ENCODE assay signal across 24 cellular contexts in genomic region chr9:112041199-112041535, GRCh38.
DNase-seq lines count a peak whose midpoint lies in the region; FAIRE-seq and TF ChIP-seq lines count a peak whose summit lies in the region.
"Had no signal": no experiment of that assay in that cellular context is flagged by ENCODE, and none has a peak within 500 bp of the region (broad histone marks: within the 10 kb centered on the region; RNA-seq: fewer than 3 reads in every experiment).

No MANE protein-coding gene starts in this region.

- H3K4me1 Mint-ChIP-seq in astrocyte (ENCODE audit: low read depth, unreplicated experiment): peaks cover 62% of the 10 kb centered on the region

- H3K79me2 ChIP-seq in astrocyte (ENCODE audit: insufficient read depth, low read length) (no peaks in the 10 kb centered on the region), mesendoderm (ENCODE audit: control insufficient read depth, insufficient read depth, low read length) (no peaks in the 10 kb centered on the region)

- no CpG with 5 or more reads among the region's 4 CpGs for whole genome bisulfite sequencing in mesendoderm (ENCODE audit: extremely low coverage, insufficient coverage, low lambda C conversion rate)
- WGBS in spleen, 5 donors: 95 to 99% (median 96%) methylated on average over 4 of the region's 4 CpGs

- H3K27ac Mint-ChIP-seq in astrocyte (ENCODE audit: unreplicated experiment): peak overlapping the region; percentile 95
- H3K27ac Mint-ChIP-seq: activated naive CD4-positive, alpha-beta T cell treated with anti-CD3 and anti-CD28 coated beads, Interleukin-2, amount 50 U/mL, for 72 hours; T-helper 1 cell treated with Interleukin-12 subunit alpha and Interleukin-12 subunit beta and Interleukin-4 antibody, amounts not matched to agents 30 μg/mL and 1 μg/mL, for 36 hours had no signal

- no peak overlapping the region for H2BK15ac ChIP-seq in mesendoderm (replicated peaks; ENCODE audit: low read depth)

- H3K36me3 ChIP-seq in HUES6 (ENCODE audit: control insufficient read depth, insufficient read depth, low read length) (no peaks in the 10 kb centered on the region), astrocyte (ENCODE audit: insufficient read depth, low read length) (no peaks in the 10 kb centered on the region), mesendoderm (ENCODE audit: control insufficient read depth, insufficient read depth, low read length) (no peaks in the 10 kb centered on the region), spleen (peaks cover 0 to 29% (median 0%) of the 10 kb centered on the region in 6 donors)
- H3K36me3 ChIP-seq: prostate gland, tibial artery had no signal

- peak overlapping the region; percentile 32; the same call in 1 of the 2 replicates for H3K27ac ChIP-seq in HUES6 (ENCODE audit: low read depth, low read length)
- peak overlapping the region; percentile 89 for H3K27ac ChIP-seq in astrocyte (ENCODE audit: low read depth, low read length)
- H3K27ac ChIP-seq in mesendoderm (ENCODE audit: low read depth, low read length): peak overlapping the region; percentile 37
- peak overlapping the region in 6 of 8 donors; percentile 0 to 64 (median 56) for H3K27ac ChIP-seq in spleen
- H3K27ac ChIP-seq: prostate gland, tibial artery had no signal

- TF ChIP-seq POLR2A in spleen (IDR thresholded peaks at IDR 0.05): no peak

- no peak overlapping the region for H2AK5ac ChIP-seq in mesendoderm (ENCODE audit: low read length)

- H3K27me3 ChIP-seq in HUES6 (ENCODE audit: control insufficient read depth, insufficient read depth, low read length): no peaks in the 10 kb centered on the region
- no peaks in the 10 kb centered on the region for H3K27me3 ChIP-seq in astrocyte (ENCODE audit: insufficient read depth, low read length)
- H3K27me3 ChIP-seq in mesendoderm (ENCODE audit: insufficient read depth, low read length, poor library complexity): no peaks in the 10 kb centered on the region
- no peaks in the 10 kb centered on the region for H3K27me3 ChIP-seq in spleen (replicated peaks in 1 of 7)
- H3K27me3 ChIP-seq: tibial artery had no signal

- H3K23ac ChIP-seq in mesendoderm (ENCODE audit: low read length): no peak overlapping the region

- no peak overlapping the region for H4K5ac ChIP-seq in mesendoderm (ENCODE audit: low read length)

- no peaks in the 10 kb centered on the region for H3K36me3 Mint-ChIP-seq in astrocyte (ENCODE audit: low read depth, unreplicated experiment)

- no peak for FAIRE-seq in astrocyte (lab: Jason Lieb, UNC)
- FAIRE-seq: GM12891 had no signal

- H3K27me3 Mint-ChIP-seq in astrocyte (ENCODE audit: low read depth, unreplicated experiment): no peaks in the 10 kb centered on the region

- intact Hi-C loops in spleen (cut with DNase I; ENCODE audit: low total_unique reads): no loop called here

- no peak overlapping the region for H3K18ac ChIP-seq in mesendoderm (ENCODE audit: low read length)

- no peak overlapping the region for H2BK120ac ChIP-seq in mesendoderm (ENCODE audit: low read depth, low read length)

- H3K9me3 Mint-ChIP-seq in astrocyte (ENCODE audit: unreplicated experiment): no peaks in the 10 kb centered on the region
- H3K9me3 Mint-ChIP-seq: activated naive CD4-positive, alpha-beta T cell treated with anti-CD3 and anti-CD28 coated beads, Interleukin-2, amount 50 U/mL, for 72 hours; natural killer cell; T-helper 1 cell treated with Interleukin-12 subunit alpha and Interleukin-12 subunit beta and Interleukin-4 antibody, amounts not matched to agents 30 μg/mL and 1 μg/mL, for 36 hours had no signal

- H3K4ac ChIP-seq in mesendoderm (ENCODE audit: low read depth, low read length): peak overlapping the region; percentile 74

- H2AFZ ChIP-seq in astrocyte (ENCODE audit: low read depth, low read length): peak overlapping the region; percentile 6

- no peaks in the 10 kb centered on the region for H3K79me1 ChIP-seq in mesendoderm (ENCODE audit: low read length)

- no peaks in the 10 kb centered on the region for H3K9me3 ChIP-seq in HUES6 (ENCODE audit: control insufficient read depth, insufficient read depth, low read depth, low read length)
- H3K9me3 ChIP-seq in astrocyte (ENCODE audit: insufficient read depth, low read depth, low read length): no peaks in the 10 kb centered on the region
- no peaks in the 10 kb centered on the region for H3K9me3 ChIP-seq in spleen
- H3K9me3 ChIP-seq: prostate gland, tibial artery had no signal

- peak overlapping the region; percentile 37 for H2BK5ac ChIP-seq in mesendoderm (ENCODE audit: low read length)

- H3K9ac ChIP-seq in HUES6 (ENCODE audit: low read length) (peak overlapping the region; percentile 21), astrocyte (ENCODE audit: low read length) (peak overlapping the region; percentile 58), mesendoderm (ENCODE audit: low read length) (no peak overlapping the region)

- no peak overlapping the region for H3K56ac ChIP-seq in mesendoderm (ENCODE audit: low read length)

- no peak for DNase-seq in astrocyte (ENCODE audit: low read depth)
- DNase-seq in mesendoderm: no peak
- DNase-seq in spleen: no peak
- DNase-seq in HuH-7 (ENCODE audit: low spot score): no peak
- no peak for DNase-seq in NCI-H82 treated with DMSO at 0.1 percent for 48 hours (lab: John Stamatoyannopoulos, UW; ENCODE audit: unreplicated experiment)
- DNase-seq in activated T-cell treated with anti-CD3 and anti-CD28 coated beads, Interleukin-2, amount 50 U/mL, for 48 hours: no peak
- no peak for DNase-seq in NCI-H2081 (lab: John Stamatoyannopoulos, UW)
- DNase-seq: activated CD4-positive, alpha-beta T cell treated with anti-CD3 and anti-CD28 coated beads for 4 hours; DMS79 treated with DMSO at 0.1 percent for 48 hours; effector memory CD4-positive, alpha-beta T cell; glutamatergic neuron; left cardiac atrium; natural killer cell; NCI-H1092 treated with DMSO at 0.1 percent for 48 hours; NCI-H2029; NCI-H345; OCI-M1; stimulated activated naive CD4-positive, alpha-beta T cell; tibial artery had no signal

- no peak for TF ChIP-seq CTCF in astrocyte (IDR thresholded peaks at IDR 0.05; ENCODE audit: insufficient read depth, low read depth, low read length)
- TF ChIP-seq CTCF in spleen (IDR thresholded peaks at IDR 0.05 in 8 of 11, conservative IDR thresholded peaks at IDR 0.05 in 3 of 11): no peak

- peaks cover 29% of the 10 kb centered on the region for H3K4me1 ChIP-seq in HUES6 (ENCODE audit: control insufficient read depth, insufficient read depth, low read length)
- H3K4me1 ChIP-seq in astrocyte (ENCODE audit: insufficient read depth, low read length): peaks cover 49% of the 10 kb centered on the region
- peaks cover 8% of the 10 kb centered on the region for H3K4me1 ChIP-seq in mesendoderm (ENCODE audit: control insufficient read depth, low read depth, low read length)
- H3K4me1 ChIP-seq in spleen: peaks cover 16 to 41% (median 30%) of the 10 kb centered on the region in 6 donors
- H3K4me1 ChIP-seq: prostate gland had no signal

- no peak overlapping the region for H4K8ac ChIP-seq in mesendoderm (ENCODE audit: low read depth, low read length)

- no peak overlapping the region for H3K4me3 Mint-ChIP-seq in astrocyte (ENCODE audit: unreplicated experiment)
- H3K4me3 Mint-ChIP-seq: natural killer cell; T-helper 1 cell treated with Interleukin-12 subunit alpha and Interleukin-12 subunit beta and Interleukin-4 antibody, amounts not matched to agents 30 μg/mL and 1 μg/mL, for 36 hours had no signal

- no peaks in the 10 kb centered on the region for H4K20me1 ChIP-seq in astrocyte (ENCODE audit: insufficient read depth, low read length)

- H3K4me3 ChIP-seq in HUES6 (ENCODE audit: low read depth, low read length) (no peak overlapping the region), astrocyte (ENCODE audit: insufficient read depth, low read depth, low read length) (no peak overlapping the region), mesendoderm (ENCODE audit: low read length) (no peak overlapping the region), spleen (no peak overlapping the region)
- H3K4me3 ChIP-seq: prostate gland, tibial artery had no signal

- peak overlapping the region; percentile 30 for H3K4me2 ChIP-seq in astrocyte (ENCODE audit: low read length)
- H3K4me2 ChIP-seq in mesendoderm (ENCODE audit: low read length): no peak overlapping the region

Comparison
In these comparisons a context has a peak if more than half of its experiments do, and no peak if none do; other contexts are left out.
1. H3K27ac ChIP-seq: peak in every context shown above with its lines; median percentile 89 in astrocyte; 56 in spleen; 37 in mesendoderm; 32 in HUES6.